In genomic region chr17:76714336-76714735, GRCh38 we compare ENCODE assay signal across 19 cellular contexts. TPM values are rescaled to one million over a fixed set of nuclear protein-coding genes. Genes with fewer than 3 reads are reported as not detected.
DNase-seq lines count a peak whose midpoint lies in the region; ATAC-seq and TF ChIP-seq lines count a peak whose summit lies in the region.
"Had no signal": no experiment of that assay in that cellular context is flagged by ENCODE, and none has a peak within 500 bp of the region (broad histone marks: within the 10 kb centered on the region; RNA-seq: fewer than 3 reads in every experiment).

No MANE protein-coding gene starts in this region.

- ATAC-seq in left ventricle myocardium superior (no peak), GM21390 (IDR thresholded peaks at IDR 0.05; ENCODE audit: unreplicated experiment) (no peak)
- ATAC-seq: mucosa of descending colon had no signal

- TF ChIP-seq CTCF in left ventricle myocardium inferior (IDR thresholded peaks at IDR 0.05; ENCODE audit: borderline replicate concordance) (no peak), neural crest cell (conservative IDR thresholded peaks at IDR 0.05) (no peak), vagina (IDR thresholded peaks at IDR 0.05) (no peak)

- peaks cover 35% of the 10 kb centered on the region for H3K36me3 Mint-ChIP-seq in activated naive CD8-positive, alpha-beta T cell treated with anti-CD3 and anti-CD28 coated beads for 36 hours
- peaks cover 4% of the 10 kb centered on the region for H3K36me3 Mint-ChIP-seq in neural crest cell (ENCODE audit: low read depth)

- H3K4me1 ChIP-seq in left ventricle myocardium inferior (peaks cover 74% of the 10 kb centered on the region), vagina (peaks cover 31% of the 10 kb centered on the region)

- H3K27me3 ChIP-seq in left ventricle myocardium inferior (ENCODE audit: low read depth) (no peaks in the 10 kb centered on the region), vagina (no peaks in the 10 kb centered on the region)
- H3K27me3 ChIP-seq: adrenal gland, cardiac muscle cell, uterus had no signal

- H3K9me3 Mint-ChIP-seq in activated naive CD8-positive, alpha-beta T cell treated with anti-CD3 and anti-CD28 coated beads for 36 hours, result no peaks in the 10 kb centered on the region
- no peaks in the 10 kb centered on the region for H3K9me3 Mint-ChIP-seq in neural crest cell
- H3K9me3 Mint-ChIP-seq: activated CD4-positive, alpha-beta memory T cell treated with anti-CD3 and anti-CD28 coated beads, Interleukin-2, amount 10 ng/mL, durations not matched to agents 7 days and 5 days; CD4-positive, CD25-positive, alpha-beta regulatory T cell had no signal

- peaks cover 47% of the 10 kb centered on the region for H3K4me1 Mint-ChIP-seq in activated naive CD8-positive, alpha-beta T cell treated with anti-CD3 and anti-CD28 coated beads for 36 hours
- peaks cover 20% of the 10 kb centered on the region for H3K4me1 Mint-ChIP-seq in neural crest cell

- no peaks in the 10 kb centered on the region for H3K9me3 ChIP-seq in left ventricle myocardium inferior (replicated peaks)
- H3K9me3 ChIP-seq in vagina, result no peaks in the 10 kb centered on the region
- H3K9me3 ChIP-seq: adrenal gland, HAP-1, left lung, mucosa of descending colon, uterus had no signal

- no peaks in the 10 kb centered on the region for H3K27me3 Mint-ChIP-seq in activated naive CD8-positive, alpha-beta T cell treated with anti-CD3 and anti-CD28 coated beads for 36 hours
- H3K27me3 Mint-ChIP-seq in neural crest cell (ENCODE audit: low read depth), result peaks cover 3% of the 10 kb centered on the region
- H3K27me3 Mint-ChIP-seq: CD4-positive, CD25-positive, alpha-beta regulatory T cell had no signal

- no peak overlapping the region for H3K4me3 Mint-ChIP-seq in activated naive CD8-positive, alpha-beta T cell treated with anti-CD3 and anti-CD28 coated beads for 36 hours
- H3K4me3 Mint-ChIP-seq in neural crest cell, result peak overlapping the region; percentile 17
- H3K4me3 Mint-ChIP-seq: activated CD4-positive, alpha-beta memory T cell treated with anti-CD3 and anti-CD28 coated beads, Interleukin-2, amount 10 ng/mL, durations not matched to agents 7 days and 5 days had no signal

- H3K4me3 ChIP-seq in left ventricle myocardium inferior (no peak overlapping the region), vagina (no peak overlapping the region)
- H3K4me3 ChIP-seq: adrenal gland, cardiac muscle cell, HAP-1, left lung, mucosa of descending colon, uterus had no signal

- intact Hi-C loops in left ventricle myocardium inferior (cut with micrococcal nuclease), result no loop called here
- intact Hi-C loops in left ventricle myocardium superior (cut with micrococcal nuclease), result no loop called here
- intact Hi-C loops in vagina (cut with DNase I), result loop anchor here (10.0 kb wide), 1 partner anchor 180 kb away; the partner anchor contains the start of gene CYGB

- H3K27ac ChIP-seq in left ventricle myocardium inferior (replicated peaks) (peak overlapping the region; percentile 79), vagina (peak overlapping the region; percentile 14)

- no peak for TF ChIP-seq POLR2A in vagina (IDR thresholded peaks at IDR 0.05)

- H3K36me3 ChIP-seq in left ventricle myocardium inferior, result peaks cover 56% of the 10 kb centered on the region
- peaks cover 0 to 39% of the 10 kb centered on the region in 2 donors for H3K36me3 ChIP-seq in vagina
- H3K36me3 ChIP-seq: uterus had no signal

- peak overlapping the region; percentile 98 for H3K27ac Mint-ChIP-seq in activated naive CD8-positive, alpha-beta T cell treated with anti-CD3 and anti-CD28 coated beads for 36 hours
- H3K27ac Mint-ChIP-seq in neural crest cell (ENCODE audit: unreplicated experiment), result no peak overlapping the region

- DNase-seq in left ventricle myocardium inferior (no peak), left ventricle myocardium superior (no peak), neural crest cell (ENCODE audit: low read depth, low spot score) (no peak), vagina (ENCODE audit: extremely low spot score in 2 of 2) (no peak), epidermal melanocyte (ENCODE audit: insufficient read length, low spot score) (no peak)
- DNase-seq in activated naive CD8-positive, alpha-beta T cell treated with anti-CD3 and anti-CD28 coated beads for 36 hours, result no peak
- DNase-seq in activated CD4-positive, alpha-beta T cell treated with anti-CD3 and anti-CD28 coated beads for 1 hour, result no peak
- DNase-seq: left lung, NCI-H748 treated with DMSO at 0.1 percent for 48 hours, occipital lobe, SIG-M5 had no signal

RNA-seq across cellular contexts. Expression of gene MXRA7, which starts 3.6 kb away (rescaled TPM):
- total RNA-seq in left ventricle myocardium inferior, result 411 TPM
- total RNA-seq in left ventricle myocardium superior, result 364 TPM
- 10 to 100 TPM; 13.7 to 14.8 TPM for total RNA-seq in activated naive CD8-positive, alpha-beta T cell treated with anti-CD3 and anti-CD28 coated beads for 36 hours
- total RNA-seq in neural crest cell, result 46.1 and 54.0 TPM in 2 replicates
- 114 TPM for total RNA-seq in vagina

RNA-seq across cellular contexts. Expression of gene JMJD6, which starts 12.1 kb away (rescaled TPM):
- total RNA-seq in left ventricle myocardium inferior (65.2 TPM), left ventricle myocardium superior (68.6 TPM), neural crest cell (25.1 and 29.0 TPM in 2 replicates), vagina (28.0 TPM)
- total RNA-seq in activated naive CD8-positive, alpha-beta T cell treated with anti-CD3 and anti-CD28 coated beads for 36 hours, result 10 to 100 TPM; 54.6 to 55.8 TPM

RNA-seq across cellular contexts. Expression of gene METTL23, which starts 12.3 kb away (rescaled TPM):
- 21.0 TPM for total RNA-seq in left ventricle myocardium inferior
- total RNA-seq in left ventricle myocardium superior, result 21.0 TPM
- 10 to 100 TPM; 30.0 to 30.6 TPM for total RNA-seq in activated naive CD8-positive, alpha-beta T cell treated with anti-CD3 and anti-CD28 coated beads for 36 hours
- total RNA-seq in neural crest cell, result 28.7 and 32.3 TPM in 2 replicates
- total RNA-seq in vagina, result 20.9 TPM

RNA-seq across cellular contexts. Expression of gene SRSF2, which starts 22.8 kb away (rescaled TPM):
- total RNA-seq in left ventricle myocardium inferior (78.5 TPM), left ventricle myocardium superior (78.0 TPM), neural crest cell (425 and 453 TPM in 2 replicates), vagina (413 TPM)
- 100 to 1,000 TPM; 549 to 571 TPM for total RNA-seq in activated naive CD8-positive, alpha-beta T cell treated with anti-CD3 and anti-CD28 coated beads for 36 hours

RNA-seq across cellular contexts. Expression of gene MFSD11, which starts 23.6 kb away (rescaled TPM):
- total RNA-seq in left ventricle myocardium inferior (21.4 TPM), left ventricle myocardium superior (21.3 TPM), neural crest cell (29.6 and 31.6 TPM in 2 replicates), vagina (24.1 TPM)
- 10 to 100 TPM; 14.4 to 16.0 TPM for total RNA-seq in activated naive CD8-positive, alpha-beta T cell treated with anti-CD3 and anti-CD28 coated beads for 36 hours
